In the genomic region with DNA sequence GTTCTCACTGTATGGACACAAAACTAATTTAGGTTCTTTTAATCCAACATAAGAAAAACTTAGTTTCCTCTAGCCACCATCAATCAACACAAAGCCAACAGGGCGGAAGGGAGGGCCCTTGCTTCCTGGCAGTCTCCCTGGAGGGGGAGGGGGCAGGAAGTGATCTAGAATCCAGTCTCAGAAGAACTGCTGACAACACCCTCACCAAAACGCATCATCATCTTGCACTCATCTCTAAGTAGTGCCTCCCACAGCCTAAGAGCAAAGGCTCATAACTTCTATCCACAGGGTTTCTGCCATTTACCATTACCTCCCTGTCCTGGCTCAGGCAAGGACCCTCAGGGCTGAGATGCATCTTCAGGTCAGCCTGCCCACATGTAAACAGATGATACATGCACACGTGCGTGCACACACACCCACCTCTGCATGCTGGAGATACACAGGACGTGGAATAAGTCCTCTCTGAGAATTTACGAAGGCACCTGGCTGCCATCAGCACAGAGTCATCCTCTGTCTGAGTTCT, we compare ENCODE assay signal across 8 cellular contexts. TPM values are rescaled to one million over a fixed set of nuclear protein-coding genes. Genes with fewer than 3 reads are reported as not detected.
DNase-seq lines count a peak whose midpoint lies in the region; ATAC-seq lines count a peak whose summit lies in the region.

No MANE protein-coding gene starts in this region.

- ATAC-seq in GM21367 (IDR thresholded peaks at IDR 0.05; ENCODE audit: unreplicated experiment) (no peak), GM21717 (IDR thresholded peaks at IDR 0.05; ENCODE audit: unreplicated experiment) (no peak)

- in situ Hi-C loops in G401 (cut with HindIII; ENCODE audit: low sequenced_read_pairs): no loop called here

- DNase-seq in NCI-H2029 treated with DMSO at 0.1 percent for 48 hours (lab: John Stamatoyannopoulos, UW) (peak; percentile 65), foreskin melanocyte (peak; percentile 85), G401 (ENCODE audit: low spot score) (no peak), NCI-H2227 treated with DMSO at 0.1 percent for 48 hours (lab: John Stamatoyannopoulos, UW) (no peak)
- DNase-seq in activated CD8-positive, alpha-beta memory T cell treated with anti-CD3 and anti-CD28 coated beads, Interleukin-2, amount 50 U/mL, for 24 hours (ENCODE audit: extremely low read depth): peak; percentile 34
- peak; percentile 36 for DNase-seq in stimulated activated CD8-positive, alpha-beta memory T cell treated with anti-CD3 and anti-CD28 coated beads, Interleukin-4, amount 100 ng/mL, for 24 hours (ENCODE audit: low read depth)

RNA-seq across cellular contexts. Expression of a gene that starts 20.5 kb away (rescaled TPM):
- total RNA-seq in G401 (2014; rRNA removed; shearing (Covaris generic)): not detected in 2 replicates

Comparison
In these comparisons a context has a peak if more than half of its experiments do, and no peak if none do; other contexts are left out.
1. DNase-seq: peak in NCI-H2029 treated with DMSO at 0.1 percent for 48 hours (single experiment), activated CD8-positive, alpha-beta memory T cell treated with anti-CD3 and anti-CD28 coated beads, Interleukin-2, amount 50 U/mL, for 24 hours (single experiment), foreskin melanocyte (single experiment) and stimulated activated CD8-positive, alpha-beta memory T cell treated with anti-CD3 and anti-CD28 coated beads, Interleukin-4, amount 100 ng/mL, for 24 hours (single experiment); none in G401 (single experiment) and NCI-H2227 treated with DMSO at 0.1 percent for 48 hours (single experiment).